In the genomic region with DNA sequence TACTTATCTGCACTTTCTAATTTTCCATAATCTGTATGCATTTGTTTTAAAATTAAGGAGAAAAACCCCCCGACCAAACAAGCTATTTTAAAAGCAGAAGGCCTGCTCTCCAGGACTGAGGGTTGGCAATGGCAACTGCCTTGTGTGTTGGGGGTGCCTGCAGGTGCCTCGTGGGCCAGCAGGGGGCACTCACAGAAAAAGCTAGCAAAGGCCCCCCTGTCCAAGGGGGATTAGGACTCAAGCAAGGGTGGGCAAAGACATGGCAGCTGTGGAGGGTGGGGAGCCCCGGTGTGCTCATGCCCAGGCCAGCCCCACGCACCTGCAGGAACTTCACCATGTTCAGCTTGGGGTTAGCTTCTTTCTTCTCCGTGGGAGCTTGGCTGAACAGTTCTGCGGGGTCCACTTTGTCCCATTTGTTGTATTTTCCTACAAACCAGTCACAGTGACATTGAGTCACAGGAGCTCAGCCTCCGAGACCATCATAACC, we compare ENCODE assay signal across 8 cellular contexts. TPM values are rescaled to one million over a fixed set of nuclear protein-coding genes. Genes with fewer than 3 reads are reported as not detected.
DNase-seq lines count a peak whose midpoint lies in the region; ATAC-seq and TF ChIP-seq lines count a peak whose summit lies in the region.

No MANE protein-coding gene starts in this region.

- CTCF ChIA-PET in PC-9 (lab: Charles Lee): interaction anchor here (0.7 to 1.3 kb wide), 2 partner anchors 10 to 187 kb away, joined by 4 read pairs; a partner anchor contains a TSS

- DNase-seq in NCI-H1694 treated with DMSO at 0.1 percent for 48 hours (lab: John Stamatoyannopoulos, UW) (peak; percentile 1), NCI-H1694 (lab: John Stamatoyannopoulos, UW) (no peak), PC-9 (no peak), left ventricle myocardium superior (peak; percentile 52), DMS153 (lab: John Stamatoyannopoulos, UW) (no peak), NCI-H2196 (lab: John Stamatoyannopoulos, UW; ENCODE audit: unreplicated experiment) (no peak)
- peak; percentile 62 for DNase-seq in activated naive CD4-positive, alpha-beta T cell treated with Interleukin-2 at 50 U/mL for 16 hours
- peak; percentile 70 for DNase-seq in stimulated activated CD4-positive, alpha-beta T cell treated with anti-CD3 and anti-CD28 coated beads, Interleukin-2, amount 100 ng/mL, for 24 hours

- H3K79me2 ChIP-seq in PC-9 (ENCODE audit: low read depth): no peaks in the 10 kb centered on the region

- peak; percentile 31 for ATAC-seq in left ventricle myocardium superior

- TF ChIP-seq CTCF in PC-9 (conservative IDR thresholded peaks at IDR 0.05): peak; percentile 78

- no peak overlapping the region for H2AFZ ChIP-seq in PC-9

- H3K36me3 ChIP-seq in PC-9 (ENCODE audit: low read depth): no peaks in the 10 kb centered on the region

- POLR2A ChIA-PET in PC-9 (lab: Charles Lee; ENCODE audit: unreplicated experiment): no interaction called here

- H3K27ac ChIP-seq in PC-9: no peak overlapping the region

- BruUV-seq in PC-9 (replicated peaks; lab: Mats Ljungman, UMichigan): no TSS peak

- no peaks in the 10 kb centered on the region for H4K20me1 ChIP-seq in PC-9 (ENCODE audit: insufficient read depth)

- H3F3A ChIP-seq in PC-9 (ENCODE audit: insufficient read depth, low read depth): no peaks in the 10 kb centered on the region

- H3K4me2 ChIP-seq in PC-9: no peak overlapping the region

- H3K27me3 ChIP-seq in PC-9 (ENCODE audit: insufficient read depth, low read depth): no peaks in the 10 kb centered on the region

- no peak overlapping the region for H3K4me3 ChIP-seq in PC-9

- intact Hi-C loops in PC-9 (cut with micrococcal nuclease; ENCODE audit: unreplicated experiment) (no loop called here), left ventricle myocardium superior (cut with micrococcal nuclease) (no loop called here)

- no peaks in the 10 kb centered on the region for H3K4me1 ChIP-seq in PC-9 (replicated peaks; ENCODE audit: insufficient read depth)

- no peaks in the 10 kb centered on the region for H3K9me3 ChIP-seq in PC-9 (ENCODE audit: insufficient read depth, low read depth)

- H3K9me2 ChIP-seq in PC-9 (ENCODE audit: insufficient read depth): no peaks in the 10 kb centered on the region

RNA-seq across cellular contexts. Expression of a gene that starts 10.3 kb away (rescaled TPM):
- total RNA-seq in PC-9 (2021): 23.7 and 23.9 TPM in 2 replicates
- 13.1 TPM for total RNA-seq in left ventricle myocardium superior

RNA-seq across cellular contexts. Expression of a gene that starts 19.7 kb away (rescaled TPM):
- total RNA-seq in PC-9 (2021): 20.6 and 22.1 TPM in 2 replicates
- total RNA-seq in left ventricle myocardium superior: 18.5 TPM

Comparison
In these comparisons a context has a peak if more than half of its experiments do, and no peak if none do; other contexts are left out.
1. DNase-seq: peak in NCI-H1694 treated with DMSO at 0.1 percent for 48 hours (single experiment), activated naive CD4-positive, alpha-beta T cell treated with Interleukin-2 at 50 U/mL for 16 hours (single experiment), left ventricle myocardium superior (single experiment) and stimulated activated CD4-positive, alpha-beta T cell treated with anti-CD3 and anti-CD28 coated beads, Interleukin-2, amount 100 ng/mL, for 24 hours (2 of 2); none in NCI-H1694 (single experiment), PC-9 (0 of 2), DMS153 (single experiment) and NCI-H2196 (single experiment).